In the genomic region with DNA sequence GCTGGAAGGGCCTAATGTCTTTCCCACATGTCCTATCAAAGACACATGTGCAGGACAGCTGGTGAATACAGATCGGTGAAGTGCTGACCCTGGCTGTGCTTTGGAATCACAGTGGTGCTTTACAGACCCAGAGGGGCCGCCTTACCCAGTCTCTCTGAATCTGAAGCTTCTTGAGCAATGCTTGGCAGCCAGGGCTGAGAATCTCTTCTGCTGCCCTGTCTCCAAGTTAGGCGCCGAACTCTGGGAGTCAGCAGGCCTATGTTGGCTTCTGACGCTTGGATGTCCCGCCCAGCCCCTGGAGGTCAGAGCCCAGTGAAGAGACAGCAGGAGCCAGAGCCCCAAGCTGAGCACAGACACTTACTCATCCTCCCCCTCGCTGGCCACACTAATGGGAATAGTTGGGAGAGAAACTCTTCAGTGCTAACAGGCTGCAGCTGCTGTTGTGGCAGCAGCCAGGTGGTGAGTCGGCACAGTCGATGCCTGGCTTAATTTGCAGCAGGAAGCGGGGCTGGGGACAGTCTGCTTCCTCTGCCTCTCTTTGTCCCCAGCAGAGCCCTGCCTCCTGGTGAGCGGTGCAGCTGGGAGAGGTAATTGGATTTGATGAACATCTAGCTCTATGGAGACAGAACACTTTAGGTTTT, we compare ENCODE assay signal across 8 cellular contexts.
DNase-seq lines count a peak whose midpoint lies in the region; ATAC-seq and TF ChIP-seq lines count a peak whose summit lies in the region.

No MANE protein-coding gene starts in this region.

- H3K36me3 ChIP-seq in mammary epithelial cell (ENCODE audit: insufficient read depth, low read length) (no peaks in the 10 kb centered on the region), WERI-Rb-1 (no peaks in the 10 kb centered on the region), kidney epithelial cell (ENCODE audit: control insufficient read depth, insufficient read depth, low read length) (no peaks in the 10 kb centered on the region), upper lobe of right lung (no peaks in the 10 kb centered on the region)

- peak; percentile 30 for DNase-seq in MCF 10A (ENCODE audit: unreplicated experiment)
- no peak for DNase-seq in mammary epithelial cell
- DNase-seq in WERI-Rb-1 = peak; percentile 69
- DNase-seq in kidney epithelial cell (ENCODE audit: low read depth) = peak; percentile 61
- DNase-seq in upper lobe of right lung = peak; percentile 69
- DNase-seq in activated T-cell treated with anti-CD3 and anti-CD28 coated beads, Interleukin-2, amount 50 U/mL, for 72 hours = no peak

- no peak overlapping the region for H3K27ac ChIP-seq in mammary epithelial cell (ENCODE audit: insufficient read depth, low read depth, low read length)
- peak overlapping the region; percentile 19 for H3K27ac ChIP-seq in WERI-Rb-1
- no peak overlapping the region for H3K27ac ChIP-seq in upper lobe of right lung

- BruUV-seq in MCF 10A (replicated peaks; lab: Mats Ljungman, UMichigan) (no TSS peak), mammary epithelial cell (replicated peaks; lab: Mats Ljungman, UMichigan) (no TSS peak)

- H3K36me3 Mint-ChIP-seq in MCF 10A (ENCODE audit: insufficient read depth, unreplicated experiment) = no peaks in the 10 kb centered on the region
- H3K36me3 Mint-ChIP-seq in activated T-cell treated with anti-CD3 and anti-CD28 coated beads, Interleukin-2, amount 50 U/mL, for 72 hours (ENCODE audit: insufficient read depth in 2 of 2) = no peaks in the 10 kb centered on the region

- H3K4me3 ChIP-seq in mammary epithelial cell (replicated peaks in 1 of 3; ENCODE audit: insufficient read depth in 1 of 3, low read depth in 2 of 3, low read length in 3 of 3) (no peak overlapping the region), WERI-Rb-1 (ENCODE audit: low read depth, low read length) (no peak overlapping the region), kidney epithelial cell (ENCODE audit: low read depth, low read length) (no peak overlapping the region), upper lobe of right lung (no peak overlapping the region)

- no peaks in the 10 kb centered on the region for H3K27me3 Mint-ChIP-seq in MCF 10A (ENCODE audit: insufficient read depth, unreplicated experiment)
- H3K27me3 Mint-ChIP-seq in activated T-cell treated with anti-CD3 and anti-CD28 coated beads, Interleukin-2, amount 50 U/mL, for 72 hours (ENCODE audit: low read depth) = peaks cover 22% of the 10 kb centered on the region

- H3K27ac Mint-ChIP-seq in MCF 10A (ENCODE audit: low read depth, unreplicated experiment) = no peak overlapping the region
- H3K27ac Mint-ChIP-seq in activated T-cell treated with anti-CD3 and anti-CD28 coated beads, Interleukin-2, amount 50 U/mL, for 72 hours = no peak overlapping the region

- peak; percentile 75 for ATAC-seq in upper lobe of right lung
- no peak for ATAC-seq in HG03025 (IDR thresholded peaks at IDR 0.05; ENCODE audit: low FRiP score, unreplicated experiment)
- no peak for ATAC-seq in activated T-cell treated with anti-CD3 and anti-CD28 coated beads, Interleukin-2, amount 50 U/mL, for 72 hours (replicated peaks in 1 of 2)
- ATAC-seq in HG02870 (IDR thresholded peaks at IDR 0.05; ENCODE audit: unreplicated experiment) = no peak

- H3K4me2 ChIP-seq in mammary epithelial cell (ENCODE audit: insufficient read depth, low read depth, low read length) = no peak overlapping the region

- CTCF ChIA-PET in MCF 10A (lab: Yijun Ruan, JAX) (interaction anchor here (0.6 to 2.6 kb wide), 3 partner anchors 13 to 455 kb away, joined by 3 to 11 read pairs (median 3); no protein-coding TSS in a partner anchor), mammary epithelial cell (lab: Charles Lee; ENCODE audit: low non-redundant PET) (no interaction called here)

- in situ Hi-C loops in mammary epithelial cell (cut with MboI; ENCODE audit: low sequenced_read_pairs in 2 of 2) = no loop called here

- H3K4me1 ChIP-seq in mammary epithelial cell (ENCODE audit: insufficient read depth, low read length) (no peaks in the 10 kb centered on the region), upper lobe of right lung (no peaks in the 10 kb centered on the region)

- TF ChIP-seq CTCF in MCF 10A (IDR thresholded peaks at IDR 0.05; ENCODE audit: unreplicated experiment) (no peak), mammary epithelial cell (conservative IDR thresholded peaks at IDR 0.05 in 1 of 2, IDR thresholded peaks at IDR 0.05 in 1 of 2; ENCODE audit: extremely low read depth in 1 of 2, insufficient read depth in 1 of 2, low read depth in 1 of 2, low read length in 2 of 2) (no peak), WERI-Rb-1 (IDR thresholded peaks at IDR 0.05; ENCODE audit: low read depth, low read length) (no peak), kidney epithelial cell (IDR thresholded peaks at IDR 0.05; ENCODE audit: insufficient read depth, low read length, poor library complexity, severe bottlenecking) (no peak), upper lobe of right lung (IDR thresholded peaks at IDR 0.05) (no peak)

- dilution Hi-C loops in mammary epithelial cell (cut with HindIII; ENCODE audit: low sequenced_read_pairs) = no loop called here

- H3K9me3 Mint-ChIP-seq in MCF 10A (ENCODE audit: unreplicated experiment) = no peaks in the 10 kb centered on the region
- no peaks in the 10 kb centered on the region for H3K9me3 Mint-ChIP-seq in activated T-cell treated with anti-CD3 and anti-CD28 coated beads, Interleukin-2, amount 50 U/mL, for 72 hours

- H3K27me3 ChIP-seq in mammary epithelial cell (ENCODE audit: insufficient read depth, low read length) = no peaks in the 10 kb centered on the region
- H3K27me3 ChIP-seq in WERI-Rb-1 (ENCODE audit: insufficient read depth, low read depth, severe bottlenecking) = no peaks in the 10 kb centered on the region
- no peaks in the 10 kb centered on the region for H3K27me3 ChIP-seq in kidney epithelial cell (ENCODE audit: control insufficient read depth, insufficient read depth, low read length)
- H3K27me3 ChIP-seq in upper lobe of right lung = no peaks in the 10 kb centered on the region

- 82% methylated on average over 11 of the region's 11 CpGs for WGBS in mammary epithelial cell (ENCODE audit: low coverage, missing lambda C conversion rate)

- intact Hi-C loops in MCF 10A (cut with micrococcal nuclease) = no loop called here
- intact Hi-C loops in mammary epithelial cell (cut with micrococcal nuclease) = no loop called here
- intact Hi-C loops in upper lobe of right lung (cut with DNase I) = no loop called here

- POLR2A ChIA-PET in MCF 10A (lab: Yijun Ruan, JAX) = interaction anchor here (0.5 to 0.7 kb wide), 3 partner anchors 10 to 991 kb away, joined by 3 read pairs; no protein-coding TSS in a partner anchor

- no peaks in the 10 kb centered on the region for H3K4me1 Mint-ChIP-seq in MCF 10A (ENCODE audit: insufficient read depth, unreplicated experiment)
- peaks cover 57% of the 10 kb centered on the region for H3K4me1 Mint-ChIP-seq in activated T-cell treated with anti-CD3 and anti-CD28 coated beads, Interleukin-2, amount 50 U/mL, for 72 hours (ENCODE audit: low read depth)

- H2AFZ ChIP-seq in mammary epithelial cell (ENCODE audit: low read depth, low read length) = no peak overlapping the region

- no peak overlapping the region for H3K9ac ChIP-seq in mammary epithelial cell (ENCODE audit: insufficient read depth, low read length)

- no peak overlapping the region for H3K4me3 Mint-ChIP-seq in MCF 10A (ENCODE audit: unreplicated experiment)
- H3K4me3 Mint-ChIP-seq in activated T-cell treated with anti-CD3 and anti-CD28 coated beads, Interleukin-2, amount 50 U/mL, for 72 hours = no peak overlapping the region

- no peaks in the 10 kb centered on the region for H4K20me1 ChIP-seq in mammary epithelial cell (ENCODE audit: insufficient read depth, low read length)

- H3K79me2 ChIP-seq in mammary epithelial cell (ENCODE audit: insufficient read depth, low read length) = no peaks in the 10 kb centered on the region

- H3K9me3 ChIP-seq in mammary epithelial cell (replicated peaks; ENCODE audit: insufficient read depth, low read length) (no peaks in the 10 kb centered on the region), WERI-Rb-1 (ENCODE audit: severe bottlenecking) (no peaks in the 10 kb centered on the region), upper lobe of right lung (no peaks in the 10 kb centered on the region)

Comparison
In these comparisons a context has a peak if more than half of its experiments do, and no peak if none do; other contexts are left out.
1. DNase-seq: peak in MCF 10A (single experiment), WERI-Rb-1 (single experiment), kidney epithelial cell (single experiment) and upper lobe of right lung (single experiment); none in mammary epithelial cell (single experiment) and activated T-cell treated with anti-CD3 and anti-CD28 coated beads, Interleukin-2, amount 50 U/mL, for 72 hours (0 of 2).